In the genomic region with DNA sequence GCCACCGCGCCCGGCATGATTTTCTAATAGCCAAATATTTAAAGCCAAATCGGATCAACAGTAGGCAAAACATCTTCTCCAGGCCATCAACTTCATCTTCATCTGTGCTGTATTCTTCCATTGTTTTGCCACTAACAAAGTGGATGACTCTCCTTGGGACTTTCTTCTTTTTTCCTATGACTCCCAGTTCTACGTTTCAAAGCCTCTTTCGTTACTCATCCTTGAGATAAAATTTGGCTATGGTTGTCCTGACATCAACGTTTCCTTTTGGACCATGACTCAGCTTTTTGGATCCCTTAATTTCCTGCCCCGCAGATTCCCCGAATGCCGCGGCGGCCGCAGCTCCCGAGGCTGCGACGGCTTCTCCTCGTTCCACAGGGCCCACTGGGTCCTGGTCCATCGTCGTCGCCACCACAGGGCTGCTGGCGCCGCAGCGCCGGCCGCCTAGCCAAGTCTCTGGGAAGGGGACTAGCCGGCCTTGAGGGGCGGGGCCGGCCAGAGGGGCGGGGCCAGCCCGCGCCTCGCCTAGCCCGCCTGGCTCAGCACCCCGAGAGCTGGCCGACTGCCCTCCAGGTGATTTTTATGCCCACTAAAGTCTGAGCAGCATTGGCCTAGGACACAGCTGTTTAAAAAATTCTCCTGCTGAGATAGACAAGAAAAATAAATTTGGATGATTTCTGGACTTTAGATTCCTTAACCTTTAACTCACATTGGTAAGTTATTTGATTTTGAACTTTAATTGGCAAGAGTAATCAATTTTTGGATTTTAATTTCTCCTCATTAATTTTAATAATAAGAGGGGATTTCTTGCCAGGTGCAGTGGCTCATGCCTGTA, we compare ENCODE assay signal across 8 cellular contexts.
A peak's percentile ranks its signal among the peaks of the same experiment; 100 is the strongest.
DNase-seq lines count a peak whose midpoint lies in the region; ATAC-seq and TF ChIP-seq lines count a peak whose summit lies in the region.

No MANE protein-coding gene starts in this region.

- TF ChIP-seq CTCF in breast epithelium (IDR thresholded peaks at IDR 0.05), result no peak
- TF ChIP-seq CTCF in retinal pigment epithelial cell (conservative IDR thresholded peaks at IDR 0.05; ENCODE audit: low read depth, low read length), result no peak

- DNase-seq in RPMI7951 (ENCODE audit: low read depth), result peak; percentile 94
- peak; percentile 69 to 93 for DNase-seq in breast epithelium (ENCODE audit: low spot score in 2 of 2)
- DNase-seq in retinal pigment epithelial cell (ENCODE audit: low read depth), result peak; percentile 24
- no peak for DNase-seq in NAMALWA (ENCODE audit: low spot score)
- DNase-seq in NCI-H187 (lab: John Stamatoyannopoulos, UW), result no peak

- H3K27me3 ChIP-seq in breast epithelium (no peaks in the 10 kb centered on the region), iPS-20b (ENCODE audit: insufficient read depth, low read length) (no peaks in the 10 kb centered on the region)

- H3K9me3 ChIP-seq in breast epithelium (peaks cover 0 to 6% of the 10 kb centered on the region in 2 donors), iPS-20b (ENCODE audit: insufficient read depth, low read depth, low read length) (peaks cover 3% of the 10 kb centered on the region; the same call in 1 of the 2 replicates)

- H3K36me3 ChIP-seq in breast epithelium (no peaks in the 10 kb centered on the region), iPS-20b (ENCODE audit: insufficient read depth, low read depth, low read length) (no peaks in the 10 kb centered on the region)

- H3K27ac ChIP-seq in breast epithelium (peak overlapping the region; percentile 80 to 85), iPS-20b (ENCODE audit: low read length) (no peak overlapping the region)

- H3K9ac ChIP-seq in iPS-20b (ENCODE audit: low read depth, low read length), result no peak overlapping the region

- intact Hi-C loops in breast epithelium (cut with DNase I; ENCODE audit: low total_unique reads), result no loop called here

- H3K4me3 ChIP-seq in GM08714 (ENCODE audit: low read length) (peak overlapping the region; percentile 53; the same call in 1 of the 2 replicates), breast epithelium (peak overlapping the region; percentile 27 to 60 (median 44)), iPS-20b (ENCODE audit: low read length) (peak overlapping the region; percentile 49; the same call in 1 of the 2 replicates), retinal pigment epithelial cell (ENCODE audit: low read length) (peak overlapping the region; percentile 29)

- no peak for TF ChIP-seq POLR2A in breast epithelium (IDR thresholded peaks at IDR 0.05)

- no peaks in the 10 kb centered on the region for H3K4me1 ChIP-seq in breast epithelium
- H3K4me1 ChIP-seq in iPS-20b (ENCODE audit: insufficient read depth, low read length), result peaks cover 20% of the 10 kb centered on the region

- peak; percentile 83 for ATAC-seq in HG02798 (IDR thresholded peaks at IDR 0.05; ENCODE audit: poor library complexity, unreplicated experiment)

Comparison
In these comparisons a context has a peak if more than half of its experiments do, and no peak if none do; other contexts are left out.
1. DNase-seq: peak in RPMI7951 (single experiment), breast epithelium (2 of 2) and retinal pigment epithelial cell (single experiment); none in NAMALWA (single experiment) and NCI-H187 (0 of 2).
2. Peak in every context shown above with its lines, with median percentiles within 50 percentile points of each other: H3K4me3 ChIP-seq.